ENCODE assay signal across 16 cellular contexts in the genomic region with DNA sequence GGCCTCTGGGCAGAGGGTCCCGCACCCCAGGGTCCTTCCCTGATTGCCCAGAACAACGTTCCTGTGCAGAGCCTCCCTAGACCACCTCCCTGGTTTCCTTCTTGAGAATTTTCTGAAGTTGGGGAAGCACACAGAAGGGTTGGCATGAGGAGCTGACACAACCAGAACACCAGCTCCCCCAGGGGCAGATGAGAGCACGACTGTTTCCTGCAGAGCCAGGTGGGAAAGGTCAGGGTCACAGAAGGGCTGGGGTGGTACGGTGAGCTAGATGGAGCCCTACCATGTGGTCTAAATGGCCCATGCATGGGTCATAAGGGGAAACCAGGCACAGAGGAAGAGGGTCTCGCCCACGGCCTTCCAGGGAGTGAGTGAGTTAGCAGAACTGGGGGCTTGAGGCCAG.
"Had no signal": no experiment of that assay in that cellular context is flagged by ENCODE, and none has a peak within 500 bp of the region (broad histone marks: within the 10 kb centered on the region; RNA-seq: fewer than 3 reads in every experiment).

No MANE protein-coding gene starts in this region.

- DNase-seq: activated CD4-positive, alpha-beta T cell treated with anti-CD3 and anti-CD28 coated beads for 48 hours; activated CD8-positive, alpha-beta memory T cell treated with anti-CD3 and anti-CD28 coated beads for 24 hours; activated naive CD4-positive, alpha-beta T cell treated with anti-CD3 and anti-CD28 coated beads for 36 hours; caudate nucleus; colonic mucosa; effector CD8-positive, alpha-beta T cell; gastrocnemius medialis; left ventricle myocardium superior; nephron progenitor cell; stimulated activated CD4-positive, alpha-beta T cell treated with anti-CD3 and anti-CD28 coated beads, Interleukin-2, amount 100 ng/mL, for 48 hours; stomach had no signal

- H3K27ac ChIP-seq: adrenal gland, colonic mucosa, epithelial cell of prostate, gastrocnemius medialis, stomach, thoracic aorta had no signal

- H3K9me3 Mint-ChIP-seq: activated naive CD4-positive, alpha-beta T cell treated with anti-CD3 and anti-CD28 coated beads for 36 hours; activated T-helper 17 cell treated with anti-CD3 and anti-CD28 coated beads, Interleukin-2, amount 50 U/mL, for 72 hours; nephron progenitor cell; WTC11 had no signal

- H3K27me3 Mint-ChIP-seq: activated T-helper 17 cell treated with anti-CD3 and anti-CD28 coated beads, Interleukin-2, amount 50 U/mL, for 72 hours had no signal

- ATAC-seq: activated T-helper 17 cell treated with anti-CD3 and anti-CD28 coated beads, Interleukin-2, amount 50 U/mL, for 72 hours; gastrocnemius medialis; left ventricle myocardium superior; WTC11 had no signal

- H3K27ac Mint-ChIP-seq: activated naive CD4-positive, alpha-beta T cell treated with anti-CD3 and anti-CD28 coated beads for 36 hours; activated T-helper 17 cell treated with anti-CD3 and anti-CD28 coated beads, Interleukin-2, amount 50 U/mL, for 72 hours; nephron progenitor cell; WTC11 had no signal

- H3K36me3 ChIP-seq: adrenal gland, colonic mucosa, gastrocnemius medialis, thoracic aorta had no signal

- H3K4me3 Mint-ChIP-seq: activated naive CD4-positive, alpha-beta T cell treated with anti-CD3 and anti-CD28 coated beads for 36 hours; activated T-helper 17 cell treated with anti-CD3 and anti-CD28 coated beads, Interleukin-2, amount 50 U/mL, for 72 hours; nephron progenitor cell; WTC11 had no signal

- H3K9me3 ChIP-seq: adrenal gland, colonic mucosa, gastrocnemius medialis, stomach, thoracic aorta had no signal

- H3K27me3 ChIP-seq: adrenal gland, colonic mucosa, gastrocnemius medialis, stomach had no signal

- H3K4me3 ChIP-seq: adrenal gland, colonic mucosa, gastrocnemius medialis, stomach, thoracic aorta had no signal
